ENCODE assay signal across 27 cellular contexts in the genomic region with DNA sequence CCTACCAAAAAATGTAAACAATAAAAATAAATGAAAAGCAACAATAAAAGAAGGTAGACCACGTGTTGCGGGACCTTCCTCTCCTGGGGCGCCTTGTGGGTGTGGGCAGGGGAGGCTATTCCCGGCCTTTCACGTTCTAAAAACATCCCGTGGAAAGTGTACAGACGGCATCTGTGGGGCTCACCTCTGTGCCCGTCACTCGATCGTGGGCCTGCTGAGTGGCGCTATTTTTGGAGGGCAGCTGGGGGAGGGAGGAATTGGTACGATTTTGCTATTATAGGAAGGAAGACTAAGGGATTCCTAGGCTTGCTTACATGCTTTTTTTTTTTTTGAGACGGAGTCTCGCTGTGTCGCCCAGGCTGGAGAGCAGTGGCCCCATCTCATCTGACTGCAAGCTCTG.
"Had no signal": no experiment of that assay in that cellular context is flagged by ENCODE, and none has a peak within 500 bp of the region (broad histone marks: within the 10 kb centered on the region; RNA-seq: fewer than 3 reads in every experiment).

No MANE protein-coding gene starts in this region.

- H3K27ac ChIP-seq: dorsolateral prefrontal cortex, epithelial cell of prostate, gastrocnemius medialis, neural progenitor cell, prostate gland, right atrium auricular region, thoracic aorta, tibial nerve, upper lobe of right lung, uterus had no signal

- H3K27me3 ChIP-seq: dorsolateral prefrontal cortex, gastrocnemius medialis, neural progenitor cell, right atrium auricular region, tibial nerve, upper lobe of right lung, uterus had no signal

- ATAC-seq: esophagus mucosa; gastrocnemius medialis; left lobe of liver; mucosa of descending colon; natural killer cell; sciatic nerve; stimulated activated effector memory CD8-positive, alpha-beta T cell treated with anti-CD3 and anti-CD28 coated beads, Interleukin-12 subunit alpha, Interleukin-12 subunit beta, amount 100 ng/mL, for 72 hours; upper lobe of right lung had no signal

- H3K4me3 Mint-ChIP-seq: mesothelial cell of epicardium; natural killer cell; neural progenitor cell; stimulated activated effector memory CD8-positive, alpha-beta T cell treated with anti-CD3 and anti-CD28 coated beads, Interleukin-12 subunit alpha, Interleukin-12 subunit beta, amount 100 ng/mL, for 72 hours; stimulated activated naive CD8-positive, alpha-beta T cell treated with anti-CD3 and anti-CD28 coated beads, Interleukin-15, Interleukin-2, amounts not matched to agents 100 ng/mL and 50 ng/mL, for 24 hours had no signal

- H3K4me3 ChIP-seq: dorsolateral prefrontal cortex, gastrocnemius medialis, mucosa of descending colon, neural progenitor cell, prostate gland, right atrium auricular region, thoracic aorta, tibial nerve, upper lobe of right lung, uterus had no signal

- H3K4me1 Mint-ChIP-seq: natural killer cell had no signal

- H3K36me3 ChIP-seq: gastrocnemius medialis, neural progenitor cell, prostate gland, right atrium auricular region, thoracic aorta, tibial nerve, upper lobe of right lung, uterus had no signal

- H2AFZ ChIP-seq: neural progenitor cell had no signal

- H3K9me3 Mint-ChIP-seq: mesothelial cell of epicardium; natural killer cell; stimulated activated effector memory CD8-positive, alpha-beta T cell treated with anti-CD3 and anti-CD28 coated beads, Interleukin-12 subunit alpha, Interleukin-12 subunit beta, amount 100 ng/mL, for 72 hours; stimulated activated naive CD8-positive, alpha-beta T cell treated with anti-CD3 and anti-CD28 coated beads, Interleukin-15, Interleukin-2, amounts not matched to agents 100 ng/mL and 50 ng/mL, for 24 hours had no signal

- H3K27me3 Mint-ChIP-seq: stimulated activated naive CD8-positive, alpha-beta T cell treated with anti-CD3 and anti-CD28 coated beads, Interleukin-15, Interleukin-2, amounts not matched to agents 100 ng/mL and 50 ng/mL, for 24 hours had no signal

- H3K4me1 ChIP-seq: prostate gland, right atrium auricular region, upper lobe of right lung, uterus had no signal

- H3K9ac ChIP-seq: neural progenitor cell had no signal

- H3K36me3 Mint-ChIP-seq: mesothelial cell of epicardium; natural killer cell; neural progenitor cell; stimulated activated effector memory CD8-positive, alpha-beta T cell treated with anti-CD3 and anti-CD28 coated beads, Interleukin-12 subunit alpha, Interleukin-12 subunit beta, amount 100 ng/mL, for 72 hours had no signal

- H3K27ac Mint-ChIP-seq: mesothelial cell of epicardium; natural killer cell; stimulated activated effector memory CD8-positive, alpha-beta T cell treated with anti-CD3 and anti-CD28 coated beads, Interleukin-12 subunit alpha, Interleukin-12 subunit beta, amount 100 ng/mL, for 72 hours; stimulated activated naive CD8-positive, alpha-beta T cell treated with anti-CD3 and anti-CD28 coated beads, Interleukin-15, Interleukin-2, amounts not matched to agents 100 ng/mL and 50 ng/mL, for 24 hours had no signal

- H3K4me2 ChIP-seq: neural progenitor cell had no signal

- DNase-seq: cerebellar nuclear complex; dorsolateral prefrontal cortex; effector CD4-positive, alpha-beta T cell; foreskin fibroblast; gastrocnemius medialis; head of caudate nucleus; mesenchymal stem cell; mucosa of descending colon; natural killer cell; nucleus accumbens; stimulated activated CD4-positive, alpha-beta T cell treated with anti-CD3 and anti-CD28 coated beads, Interleukin-2, amount 100 ng/mL, for 24 hours; stimulated activated CD4-positive, alpha-beta T cell treated with anti-CD3 and anti-CD28 coated beads, Interleukin-4, amount 100 ng/mL, for 24 hours; upper lobe of right lung; uterus had no signal

- FAIRE-seq: keratinocyte had no signal

- H3K9me3 ChIP-seq: gastrocnemius medialis, mucosa of descending colon, prostate gland, right atrium auricular region, thoracic aorta, tibial nerve, upper lobe of right lung, uterus had no signal
